ENCODE assay signal across 18 cellular contexts in genomic region chr6:5249451-5250122, GRCh38. TPM values are rescaled to one million over a fixed set of nuclear protein-coding genes. Genes with fewer than 3 reads are reported as not detected.
DNase-seq lines count a peak whose midpoint lies in the region; ATAC-seq, FAIRE-seq and TF ChIP-seq lines count a peak whose summit lies in the region.
"Had no signal": no experiment of that assay in that cellular context is flagged by ENCODE, and none has a peak within 500 bp of the region (broad histone marks: within the 10 kb centered on the region; RNA-seq: fewer than 3 reads in every experiment).

No MANE protein-coding gene starts in this region.

- H3K27me3 ChIP-seq in astrocyte (ENCODE audit: insufficient read depth, low read length): no peaks in the 10 kb centered on the region
- H3K27me3 ChIP-seq in keratinocyte (ENCODE audit: control insufficient read depth, extremely low read depth, insufficient read depth, low read length): no peaks in the 10 kb centered on the region
- H3K27me3 ChIP-seq: BE2C had no signal

- TF ChIP-seq RAD21 in A549 (conservative IDR thresholded peaks at IDR 0.05 in 1 of 2, IDR thresholded peaks at IDR 0.05 in 1 of 2): no peak

- H3K4me1 Mint-ChIP-seq in astrocyte (ENCODE audit: low read depth, unreplicated experiment): peaks cover 16% of the 10 kb centered on the region

- H3K9ac ChIP-seq in astrocyte (ENCODE audit: low read length): no peak overlapping the region
- H3K9ac ChIP-seq in keratinocyte (ENCODE audit: control insufficient read depth, extremely low read depth, insufficient read depth, low read length): peak overlapping the region; percentile 30

- POLR2A ChIA-PET in A549 (lab: Yijun Ruan, JAX): no interaction called here

- no peak overlapping the region for H3K4me3 Mint-ChIP-seq in astrocyte (ENCODE audit: unreplicated experiment)
- H3K4me3 Mint-ChIP-seq: CD4-positive, alpha-beta memory T cell had no signal

- H3K4me3 ChIP-seq in A549: no peak overlapping the region
- H3K4me3 ChIP-seq in astrocyte (ENCODE audit: insufficient read depth, low read depth, low read length): no peak overlapping the region
- no peak overlapping the region for H3K4me3 ChIP-seq in keratinocyte (ENCODE audit: control insufficient read depth in 2 of 3, extremely low read depth in 1 of 3, insufficient read depth in 2 of 3, low read depth in 1 of 3, low read length in 3 of 3)

- H3K79me2 ChIP-seq in astrocyte (ENCODE audit: insufficient read depth, low read length) (peaks cover 33% of the 10 kb centered on the region), keratinocyte (ENCODE audit: control insufficient read depth, insufficient read depth, low read length) (peaks cover 36% of the 10 kb centered on the region)

- H3K4me1 ChIP-seq in A549 (peaks cover 14% of the 10 kb centered on the region), astrocyte (ENCODE audit: insufficient read depth, low read length) (no peaks in the 10 kb centered on the region), keratinocyte (ENCODE audit: control insufficient read depth, extremely low read depth, insufficient read depth, low read length) (peaks cover 34% of the 10 kb centered on the region)

- peaks cover 6% of the 10 kb centered on the region for H3K36me3 Mint-ChIP-seq in astrocyte (ENCODE audit: low read depth, unreplicated experiment)

- DNase-seq in A549 (ENCODE audit: low read depth in 1 of 2, low spot score in 1 of 2) (no peak), HPDE6-E6E7 (ENCODE audit: extremely low spot score) (peak; percentile 37), astrocyte (ENCODE audit: low read depth) (peak; percentile 44), keratinocyte (ENCODE audit: low read depth, low spot score) (no peak), urothelium cell line (ENCODE audit: low spot score) (no peak)
- DNase-seq in NK-92 treated with Interleukin-12 subunit alpha and Interleukin-12 subunit beta, amount 100 ng/mL, for 24 hours (lab: John Stamatoyannopoulos, UW): no peak
- no peak for DNase-seq in activated T-cell treated with anti-CD3 and anti-CD28 coated beads, Interleukin-2, amount 50 U/mL, for 1 hour
- no peak for DNase-seq in activated CD8-positive, alpha-beta memory T cell treated with anti-CD3 and anti-CD28 coated beads, Interleukin-2, amount 50 U/mL, for 48 hours
- DNase-seq: BE2C; CD4-positive, alpha-beta memory T cell; DMS79 treated with DMSO at 0.1 percent for 48 hours; GDM1; Karpas-422; NCI-H1930; NCI-H2171 treated with DMSO at 0.1 percent for 48 hours; NCI-H510A; RPMI8226 had no signal

- H3K36me3 ChIP-seq in astrocyte (ENCODE audit: insufficient read depth, low read length) (peaks cover 4% of the 10 kb centered on the region), keratinocyte (ENCODE audit: control insufficient read depth in 2 of 2, extremely low read depth in 1 of 2, insufficient read depth in 2 of 2, low read length in 2 of 2) (peaks cover 5 to 6% of the 10 kb centered on the region in 2 experiments)

- TF ChIP-seq POLR2A in A549 (IDR thresholded peaks at IDR 0.05; ENCODE audit: low read length): no peak

- H3K9me1 ChIP-seq in keratinocyte (ENCODE audit: control insufficient read depth, extremely low read depth, insufficient read depth, low read length): no peaks in the 10 kb centered on the region

- WGBS in A549 (ENCODE audit: missing lambda C conversion rate): 80% methylated on average over 5 of the region's 5 CpGs

- H3K27ac ChIP-seq in A549 (no peak overlapping the region), astrocyte (ENCODE audit: low read depth, low read length) (no peak overlapping the region), keratinocyte (ENCODE audit: control insufficient read depth, insufficient read depth, low read length) (peak overlapping the region; percentile 82)

- dilution Hi-C loops in keratinocyte (cut with MboI; ENCODE audit: extremely low pct_ligation_motif_present, low sequenced_read_pairs): no loop called here

- H3K4me2 ChIP-seq in A549 (peak overlapping the region; percentile 39; the same call in 2 of the 3 replicates), astrocyte (ENCODE audit: low read length) (no peak overlapping the region), keratinocyte (ENCODE audit: control insufficient read depth, extremely low read depth, insufficient read depth, low read depth, low read length) (peak overlapping the region; percentile 69)

- no peak overlapping the region for H3K27ac Mint-ChIP-seq in astrocyte (ENCODE audit: unreplicated experiment)
- H3K27ac Mint-ChIP-seq: CD4-positive, alpha-beta memory T cell had no signal

- no peaks in the 10 kb centered on the region for H3K9me3 ChIP-seq in A549
- H3K9me3 ChIP-seq in astrocyte (ENCODE audit: insufficient read depth, low read depth, low read length): no peaks in the 10 kb centered on the region
- no peaks in the 10 kb centered on the region for H3K9me3 ChIP-seq in keratinocyte (ENCODE audit: control insufficient read depth, low read depth, low read length)
- H3K9me3 ChIP-seq: BE2C had no signal

- no peak overlapping the region for H2AFZ ChIP-seq in astrocyte (ENCODE audit: low read depth, low read length)
- peak overlapping the region; percentile 63 for H2AFZ ChIP-seq in keratinocyte (ENCODE audit: control insufficient read depth, low read length)

- TF ChIP-seq EP300 in A549 (IDR thresholded peaks at IDR 0.05): no peak

- H3K27me3 Mint-ChIP-seq in astrocyte (ENCODE audit: low read depth, unreplicated experiment): no peaks in the 10 kb centered on the region
- H3K27me3 Mint-ChIP-seq: CD4-positive, alpha-beta memory T cell had no signal

- no peak for ATAC-seq in A549

- no peaks in the 10 kb centered on the region for H3K9me3 Mint-ChIP-seq in astrocyte (ENCODE audit: unreplicated experiment)
- H3K9me3 Mint-ChIP-seq: CD4-positive, alpha-beta memory T cell had no signal

- FAIRE-seq in A549 (lab: Jason Lieb, UNC) (no peak), astrocyte (lab: Jason Lieb, UNC) (no peak), keratinocyte (lab: Jason Lieb, UNC) (peak; percentile 57), urothelium cell line (lab: Jason Lieb, UNC) (no peak)
- FAIRE-seq: D721Med had no signal

- H4K20me1 ChIP-seq in astrocyte (ENCODE audit: insufficient read depth, low read length): peaks cover 37% of the 10 kb centered on the region
- no peaks in the 10 kb centered on the region for H4K20me1 ChIP-seq in keratinocyte (ENCODE audit: control insufficient read depth, extremely low read depth, insufficient read depth, low read length)

- TF ChIP-seq CTCF in A549 (IDR thresholded peaks at IDR 0.05) (no peak), astrocyte (IDR thresholded peaks at IDR 0.05; ENCODE audit: insufficient read depth, low read depth, low read length) (no peak), keratinocyte (optimal IDR thresholded peaks at IDR 0.05 in 1 of 3, IDR thresholded peaks at IDR 0.05 in 1 of 3, conservative IDR thresholded peaks at IDR 0.05 in 1 of 3; ENCODE audit: extremely low read depth in 1 of 3, insufficient read depth in 2 of 3, low read length in 3 of 3) (no peak)

- CTCF ChIA-PET in A549 (lab: Yijun Ruan, JAX): interaction anchor here (1.3 kb wide), 1 partner anchor 106 kb away, joined by 5 read pairs; no protein-coding TSS in a partner anchor

TF ChIP-seq in A549, 52 proteins besides CTCF, POLR2A, EP300 and RAD21 (continues in another document):
- TF ChIP-seq, protein P1, sequence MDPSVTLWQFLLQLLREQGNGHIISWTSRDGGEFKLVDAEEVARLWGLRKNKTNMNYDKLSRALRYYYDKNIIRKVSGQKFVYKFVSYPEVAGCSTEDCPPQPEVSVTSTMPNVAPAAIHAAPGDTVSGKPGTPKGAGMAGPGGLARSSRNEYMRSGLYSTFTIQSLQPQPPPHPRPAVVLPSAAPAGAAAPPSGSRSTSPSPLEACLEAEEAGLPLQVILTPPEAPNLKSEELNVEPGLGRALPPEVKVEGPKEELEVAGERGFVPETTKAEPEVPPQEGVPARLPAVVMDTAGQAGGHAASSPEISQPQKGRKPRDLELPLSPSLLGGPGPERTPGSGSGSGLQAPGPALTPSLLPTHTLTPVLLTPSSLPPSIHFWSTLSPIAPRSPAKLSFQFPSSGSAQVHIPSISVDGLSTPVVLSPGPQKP (IDR thresholded peaks at IDR 0.05; ENCODE audit: low read depth, low read length): no peak

RNA-seq across cellular contexts. Expression of gene LYRM4, which starts 11.2 kb away (rescaled TPM):
- 43.3 and 47.6 TPM in 2 replicates for polyA plus RNA-seq in A549 (2011; rRNA removed)
- 30.7 and 31.4 TPM in 2 replicates for polyA plus RNA-seq in A549 (2012; cell fraction: cytosol; rRNA removed)
- polyA plus RNA-seq in A549 (2012; cell fraction: nucleus; rRNA removed): 12.2 and 18.1 TPM in 2 replicates
- 24.4 to 26.0 TPM (median 25.6 TPM) in 3 replicates for polyA plus RNA-seq in A549 (2017; fragmentation: RNase III; extraction: RNeasy Plus Mini Kit Qiagen cat#74134 plus additional on column Dnase treatment)
- polyA minus RNA-seq in A549 (2011; rRNA and poly(A)+ RNA removed): 19.1 and 24.2 TPM in 2 replicates
- 29.9 and 39.1 TPM in 2 replicates for total RNA-seq in astrocyte
- 37.8 to 41.4 TPM (median 41.1 TPM) in 3 replicates for polyA plus RNA-seq in keratinocyte
- polyA plus RNA-seq in keratinocyte (2011; ENCODE audit: low read depth): 43.1 TPM
- polyA plus RNA-seq in keratinocyte (2011; cell fraction: cytosol; rRNA removed): 38.8 and 53.2 TPM in 2 replicates
- polyA plus RNA-seq in keratinocyte (2011; cell fraction: nucleus; rRNA removed): 17.2 and 17.6 TPM in 2 replicates
- 22.5 and 30.9 TPM in 2 replicates for polyA plus RNA-seq in keratinocyte (2012; ENCODE audit: low replicate concordance)
- polyA minus RNA-seq in keratinocyte: 11.1 to 23.9 TPM (median 20.8 TPM) in 3 replicates
- polyA minus RNA-seq in keratinocyte (2011; cell fraction: cytosol; rRNA and poly(A)+ RNA removed): 15.3 TPM
- 7.8 and 11.9 TPM in 2 replicates for polyA minus RNA-seq in keratinocyte (2011; cell fraction: nucleus; rRNA and poly(A)+ RNA removed)

RNA-seq across cellular contexts. Expression of gene FARS2, which starts 11.7 kb away (rescaled TPM):
- polyA plus RNA-seq in A549 (2011; rRNA removed) (17.5 and 17.9 TPM in 2 replicates), A549 (2017; fragmentation: RNase III; extraction: RNeasy Plus Mini Kit Qiagen cat#74134 plus additional on column Dnase treatment) (12.6 to 13.6 TPM (median 12.9 TPM) in 3 replicates), keratinocyte (19.0 to 26.7 TPM (median 21.3 TPM) in 3 replicates)
- 14.7 and 15.1 TPM in 2 replicates for polyA plus RNA-seq in A549 (2012; cell fraction: cytosol; rRNA removed)
- 15.0 and 15.9 TPM in 2 replicates for polyA plus RNA-seq in A549 (2012; cell fraction: nucleus; rRNA removed)
- polyA minus RNA-seq in A549 (2011; rRNA and poly(A)+ RNA removed): 43.9 and 47.7 TPM in 2 replicates
- 13.3 and 13.6 TPM in 2 replicates for total RNA-seq in astrocyte
- polyA plus RNA-seq in keratinocyte (2011; ENCODE audit: low read depth): 4.5 TPM
- polyA plus RNA-seq in keratinocyte (2011; cell fraction: cytosol; rRNA removed): 18.9 and 20.0 TPM in 2 replicates
- 19.1 and 19.3 TPM in 2 replicates for polyA plus RNA-seq in keratinocyte (2011; cell fraction: nucleus; rRNA removed)
- 10.0 and 14.7 TPM in 2 replicates for polyA plus RNA-seq in keratinocyte (2012; ENCODE audit: low replicate concordance)
- 37.4 to 50.5 TPM (median 43.2 TPM) in 3 replicates for polyA minus RNA-seq in keratinocyte
- polyA minus RNA-seq in keratinocyte (2011; cell fraction: cytosol; rRNA and poly(A)+ RNA removed): 20.9 TPM
- 31.3 and 45.8 TPM in 2 replicates for polyA minus RNA-seq in keratinocyte (2011; cell fraction: nucleus; rRNA and poly(A)+ RNA removed)

Comparison
In these comparisons a context has a peak if more than half of its experiments do, and no peak if none do; other contexts are left out.
1. DNase-seq: peak in HPDE6-E6E7 (single experiment) and astrocyte (single experiment); none in A549 (0 of 2), keratinocyte (single experiment), urothelium cell line (single experiment), NK-92 treated with Interleukin-12 subunit alpha and Interleukin-12 subunit beta, amount 100 ng/mL, for 24 hours (single experiment), activated T-cell treated with anti-CD3 and anti-CD28 coated beads, Interleukin-2, amount 50 U/mL, for 1 hour (single experiment) and activated CD8-positive, alpha-beta memory T cell treated with anti-CD3 and anti-CD28 coated beads, Interleukin-2, amount 50 U/mL, for 48 hours (single experiment).